Comparison of ENCODE assay signal across 1 cellular context in genomic region chr15:83090465-83090864, GRCh38.
A peak's percentile ranks its signal among the peaks of the same experiment; 100 is the strongest.
TF ChIP-seq lines count a peak whose summit lies in the region.

No MANE protein-coding gene starts in this region.

TF ChIP-seq in IMR-90, 13 proteins besides CTCF, POLR2A, EP300 and RAD21 (continued from another document):
- TF ChIP-seq USF2 (IDR thresholded peaks at IDR 0.05; ENCODE audit: low read depth, low read length) = 0 out of 2 replicates have a peak, but pooled peaks have one; percentile 14
- TF ChIP-seq BHLHE40 (IDR thresholded peaks at IDR 0.05; ENCODE audit: low read depth, low read length) = no peak
- TF ChIP-seq RCOR1 (IDR thresholded peaks at IDR 0.05; ENCODE audit: insufficient replicate concordance, low read length) = no peak
